ENCODE assay signal across 8 cellular contexts in the genomic region with DNA sequence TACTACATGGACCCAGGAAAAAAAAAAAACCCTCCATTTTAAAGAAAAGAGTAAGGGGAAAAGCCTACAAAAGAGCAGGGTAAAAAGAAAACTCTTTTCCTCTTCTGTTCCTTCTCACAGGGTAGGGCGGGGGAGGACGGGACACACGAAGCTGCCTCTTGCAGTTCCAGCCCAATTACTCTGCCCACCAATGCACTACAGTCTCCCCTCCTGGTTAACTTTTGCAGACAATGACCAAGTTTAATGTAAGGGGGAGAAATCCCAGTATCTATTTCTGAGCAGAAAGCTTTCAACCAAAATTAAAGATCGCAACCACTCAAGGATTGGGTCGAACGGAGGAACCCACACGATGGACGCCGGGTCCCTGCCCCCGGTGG. TPM values are rescaled to one million over a fixed set of nuclear protein-coding genes. Genes with fewer than 3 reads are reported as not detected.
A peak's percentile ranks its signal among the peaks of the same experiment; 100 is the strongest.
DNase-seq lines count a peak whose midpoint lies in the region; ATAC-seq and TF ChIP-seq lines count a peak whose summit lies in the region.

No MANE protein-coding gene starts in this region.

- peak overlapping the region; percentile 88 for H3K4me3 Mint-ChIP-seq in activated naive CD8-positive, alpha-beta T cell treated with anti-CD3 and anti-CD28 coated beads for 36 hours

- peaks cover 19% of the 10 kb centered on the region for H3K27me3 Mint-ChIP-seq in activated naive CD8-positive, alpha-beta T cell treated with anti-CD3 and anti-CD28 coated beads for 36 hours

- peaks cover 6% of the 10 kb centered on the region for H3K27me3 ChIP-seq in HL-60 (ENCODE audit: insufficient read depth, poor library complexity, severe bottlenecking)

- peak overlapping the region; percentile 73 for H3K4me3 ChIP-seq in HL-60 (replicated peaks; ENCODE audit: insufficient read depth, low read length)

- H3K4me1 Mint-ChIP-seq in activated naive CD8-positive, alpha-beta T cell treated with anti-CD3 and anti-CD28 coated beads for 36 hours = peaks cover 35% of the 10 kb centered on the region

- no peaks in the 10 kb centered on the region for H3K9me3 Mint-ChIP-seq in activated naive CD8-positive, alpha-beta T cell treated with anti-CD3 and anti-CD28 coated beads for 36 hours

- peak overlapping the region; percentile 92 for H3K27ac Mint-ChIP-seq in activated naive CD8-positive, alpha-beta T cell treated with anti-CD3 and anti-CD28 coated beads for 36 hours

- TF ChIP-seq CTCF in C4-2B (conservative IDR thresholded peaks at IDR 0.05) = no peak
- TF ChIP-seq CTCF in HL-60 (IDR thresholded peaks at IDR 0.05; ENCODE audit: insufficient read depth, low read length) = no peak

- DNase-seq in HL-60 (ENCODE audit: low read depth in 1 of 2, low spot score in 1 of 2) (peak in 1 of 2 experiments; percentile 41), islet precursor cell (peak; percentile 48), substantia nigra (lab: John Stamatoyannopoulos, UW) (no peak), NCI-H2029 treated with DMSO at 0.1 percent for 48 hours (lab: John Stamatoyannopoulos, UW) (no peak)
- peak; percentile 19 for DNase-seq in activated naive CD8-positive, alpha-beta T cell treated with anti-CD3 and anti-CD28 coated beads for 36 hours

- H3K27ac ChIP-seq in C4-2B (peak overlapping the region; percentile 96), HL-60 (replicated peaks) (peak overlapping the region; percentile 95), substantia nigra (ENCODE audit: low read depth, low read length, poor library complexity, severe bottlenecking) (peak overlapping the region; percentile 35)

- H3K36me3 Mint-ChIP-seq in activated naive CD8-positive, alpha-beta T cell treated with anti-CD3 and anti-CD28 coated beads for 36 hours = no peaks in the 10 kb centered on the region

- no peak for ATAC-seq in GM19467 (IDR thresholded peaks at IDR 0.05; ENCODE audit: unreplicated experiment)
- ATAC-seq in esophagus mucosa = no peak

RNA-seq across cellular contexts. Expression of gene BRD3, which starts 1.3 kb away (rescaled TPM):
- 10 to 100 TPM; 32.3 to 34.0 TPM for total RNA-seq in activated naive CD8-positive, alpha-beta T cell treated with anti-CD3 and anti-CD28 coated beads for 36 hours
- 13.2 TPM for total RNA-seq in esophagus mucosa

RNA-seq across cellular contexts. Expression of gene BRD3OS, which starts 41.3 kb away (rescaled TPM):
- 10 to 100 TPM; 12.6 to 12.7 TPM for total RNA-seq in activated naive CD8-positive, alpha-beta T cell treated with anti-CD3 and anti-CD28 coated beads for 36 hours
- total RNA-seq in esophagus mucosa = 5.3 TPM

Comparison
In these comparisons a context has a peak if more than half of its experiments do, and no peak if none do; other contexts are left out.
1. H3K27ac ChIP-seq: peak in every context shown above with its lines; median percentile 96 in C4-2B; 95 in HL-60; 35 in substantia nigra.
2. DNase-seq: peak in activated naive CD8-positive, alpha-beta T cell treated with anti-CD3 and anti-CD28 coated beads for 36 hours (single experiment) and islet precursor cell (single experiment); none in substantia nigra (0 of 49) and NCI-H2029 treated with DMSO at 0.1 percent for 48 hours (single experiment).